20 cellular contexts compared by ENCODE assay signal in the genomic region with DNA sequence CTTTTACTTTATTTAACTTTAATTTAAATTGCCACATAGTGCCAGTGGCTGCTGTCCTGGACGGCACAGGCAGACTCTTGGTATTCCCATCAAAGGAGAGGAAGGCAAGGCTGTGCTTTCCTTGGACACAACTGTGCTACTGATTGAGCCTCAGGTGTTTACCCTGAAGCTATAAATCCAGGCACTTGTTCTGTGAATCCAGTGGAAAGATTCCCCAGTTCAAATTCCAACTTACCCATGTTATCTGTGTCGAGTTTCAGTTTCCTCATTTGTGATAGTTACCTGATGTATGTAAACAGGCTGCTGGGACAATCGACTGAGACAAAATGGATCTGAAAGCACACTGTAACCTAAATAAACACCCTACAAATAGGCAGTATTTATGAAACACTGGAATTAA. TPM values are rescaled to one million over a fixed set of nuclear protein-coding genes. Genes with fewer than 3 reads are reported as not detected.
A peak's percentile ranks its signal among the peaks of the same experiment; 100 is the strongest.
DNase-seq lines count a peak whose midpoint lies in the region; ATAC-seq and TF ChIP-seq lines count a peak whose summit lies in the region.
"Had no signal": no experiment of that assay in that cellular context is flagged by ENCODE, and none has a peak within 500 bp of the region (broad histone marks: within the 10 kb centered on the region; RNA-seq: fewer than 3 reads in every experiment).

No MANE protein-coding gene starts in this region.

- H3K27me3 Mint-ChIP-seq in activated CD8-positive, alpha-beta T cell treated with anti-CD3 and anti-CD28 coated beads, Interleukin-2, amount 10 ng/mL, durations not matched to agents 7 days and 5 days (ENCODE audit: low read depth), result no peaks in the 10 kb centered on the region
- H3K27me3 Mint-ChIP-seq in activated CD8-positive, alpha-beta T cell treated with anti-CD3 and anti-CD28 coated beads for 36 hours, result no peaks in the 10 kb centered on the region
- H3K27me3 Mint-ChIP-seq: B cell; CD4-positive, CD25-positive, alpha-beta regulatory T cell had no signal

- no peak for TF ChIP-seq POLR2A in prostate gland (IDR thresholded peaks at IDR 0.05)

- intact Hi-C loops in activated CD8-positive, alpha-beta T cell treated with anti-CD3 and anti-CD28 coated beads for 36 hours (cut with micrococcal nuclease), result no loop called here
- intact Hi-C loops in lower lobe of right lung (cut with DNase I) (no loop called here), prostate gland (cut with DNase I) (no loop called here), upper lobe of right lung (cut with DNase I) (no loop called here)

- H3K9me3 Mint-ChIP-seq in activated CD8-positive, alpha-beta T cell treated with anti-CD3 and anti-CD28 coated beads, Interleukin-2, amount 10 ng/mL, durations not matched to agents 7 days and 5 days (ENCODE audit: insufficient read depth), result no peaks in the 10 kb centered on the region
- no peaks in the 10 kb centered on the region for H3K9me3 Mint-ChIP-seq in activated CD8-positive, alpha-beta T cell treated with anti-CD3 and anti-CD28 coated beads for 36 hours
- H3K9me3 Mint-ChIP-seq: CD4-positive, CD25-positive, alpha-beta regulatory T cell; CD8-positive, alpha-beta T cell had no signal

- no peaks in the 10 kb centered on the region for H3K36me3 Mint-ChIP-seq in activated CD8-positive, alpha-beta T cell treated with anti-CD3 and anti-CD28 coated beads, Interleukin-2, amount 10 ng/mL, durations not matched to agents 7 days and 5 days (ENCODE audit: low read depth)
- peaks cover 4% of the 10 kb centered on the region for H3K36me3 Mint-ChIP-seq in activated CD8-positive, alpha-beta T cell treated with anti-CD3 and anti-CD28 coated beads for 36 hours (ENCODE audit: low read depth)
- H3K36me3 Mint-ChIP-seq: CD8-positive, alpha-beta T cell had no signal

- H3K4me3 ChIP-seq in lower lobe of right lung, result no peak overlapping the region
- no peak overlapping the region for H3K4me3 ChIP-seq in prostate gland
- H3K4me3 ChIP-seq in upper lobe of right lung, result no peak overlapping the region
- H3K4me3 ChIP-seq: BLaER1, GM23248 had no signal

- whole genome bisulfite sequencing in prostate gland, result 47% methylated on average over 3 of the region's 3 CpGs

- peaks cover 11% of the 10 kb centered on the region for H3K36me3 ChIP-seq in lower lobe of right lung
- H3K36me3 ChIP-seq in prostate gland, result no peaks in the 10 kb centered on the region
- H3K36me3 ChIP-seq in upper lobe of right lung, result no peaks in the 10 kb centered on the region
- H3K36me3 ChIP-seq: BLaER1 had no signal

- H3K4me1 Mint-ChIP-seq in activated CD8-positive, alpha-beta T cell treated with anti-CD3 and anti-CD28 coated beads, Interleukin-2, amount 10 ng/mL, durations not matched to agents 7 days and 5 days (ENCODE audit: low read depth), result no peaks in the 10 kb centered on the region
- H3K4me1 Mint-ChIP-seq in activated CD8-positive, alpha-beta T cell treated with anti-CD3 and anti-CD28 coated beads for 36 hours (ENCODE audit: low read depth), result no peaks in the 10 kb centered on the region
- H3K4me1 Mint-ChIP-seq: B cell; CD4-positive, CD25-positive, alpha-beta regulatory T cell had no signal

- CTCF ChIA-PET in activated CD8-positive, alpha-beta T cell treated with anti-CD3 and anti-CD28 coated beads, Interleukin-2, amount 10 ng/mL, durations not matched to agents 7 days and 5 days (lab: Charles Lee), result interaction anchor here (2.2 to 3.6 kb wide), 2 partner anchors 9 to 11 kb away, joined by 9 to 20 read pairs; no protein-coding TSS in a partner anchor
- CTCF ChIA-PET in activated CD8-positive, alpha-beta T cell treated with anti-CD3 and anti-CD28 coated beads for 36 hours (lab: Charles Lee), result interaction anchor here (1.6 to 4.6 kb wide), 3 partner anchors 8 to 11 kb away, joined by 6 to 26 read pairs (median 6); no protein-coding TSS in a partner anchor

- no peak overlapping the region for H3K27ac Mint-ChIP-seq in activated CD8-positive, alpha-beta T cell treated with anti-CD3 and anti-CD28 coated beads, Interleukin-2, amount 10 ng/mL, durations not matched to agents 7 days and 5 days
- H3K27ac Mint-ChIP-seq in activated CD8-positive, alpha-beta T cell treated with anti-CD3 and anti-CD28 coated beads for 36 hours, result no peak overlapping the region
- H3K27ac Mint-ChIP-seq: B cell; CD4-positive, CD25-positive, alpha-beta regulatory T cell; CD8-positive, alpha-beta T cell had no signal

- peak; percentile 10 for DNase-seq in activated CD8-positive, alpha-beta T cell treated with anti-CD3 and anti-CD28 coated beads, Interleukin-2, amount 10 ng/mL, durations not matched to agents 7 days and 5 days
- no peak for DNase-seq in activated CD8-positive, alpha-beta T cell treated with anti-CD3 and anti-CD28 coated beads for 36 hours
- DNase-seq in lower lobe of right lung, result no peak
- DNase-seq in prostate gland (ENCODE audit: low spot score), result peak; percentile 12
- DNase-seq in upper lobe of right lung, result no peak
- DNase-seq in SKM-1 treated with dmso at 0.1 percent for 144 hours (lab: John Stamatoyannopoulos, UW; ENCODE audit: unreplicated experiment), result no peak
- no peak for DNase-seq in activated CD4-positive, alpha-beta T cell treated with anti-CD3 and anti-CD28 coated beads, Interleukin-2, amount 50 U/mL, for 48 hours
- DNase-seq: CD4-positive, CD25-positive, alpha-beta regulatory T cell; CD8-positive, alpha-beta T cell; DMS153; DND-41; GM23248; H7; HCEC 1CT had no signal

- TF ChIP-seq CTCF in activated CD8-positive, alpha-beta T cell treated with anti-CD3 and anti-CD28 coated beads for 36 hours (IDR thresholded peaks at IDR 0.05), result no peak
- TF ChIP-seq CTCF in lower lobe of right lung (IDR thresholded peaks at IDR 0.05) (no peak), prostate gland (IDR thresholded peaks at IDR 0.05) (no peak), upper lobe of right lung (IDR thresholded peaks at IDR 0.05) (no peak)

- H3K4me3 Mint-ChIP-seq in activated CD8-positive, alpha-beta T cell treated with anti-CD3 and anti-CD28 coated beads, Interleukin-2, amount 10 ng/mL, durations not matched to agents 7 days and 5 days, result no peak overlapping the region
- H3K4me3 Mint-ChIP-seq in activated CD8-positive, alpha-beta T cell treated with anti-CD3 and anti-CD28 coated beads for 36 hours, result no peak overlapping the region
- H3K4me3 Mint-ChIP-seq: B cell; CD4-positive, CD25-positive, alpha-beta regulatory T cell; CD8-positive, alpha-beta T cell had no signal

- H3K4me1 ChIP-seq in lower lobe of right lung (peaks cover 29% of the 10 kb centered on the region), prostate gland (replicated peaks) (no peaks in the 10 kb centered on the region), upper lobe of right lung (peaks cover 3% of the 10 kb centered on the region)

- ATAC-seq in activated CD8-positive, alpha-beta T cell treated with anti-CD3 and anti-CD28 coated beads, Interleukin-2, amount 10 ng/mL, durations not matched to agents 7 days and 5 days, result no peak
- ATAC-seq in activated CD8-positive, alpha-beta T cell treated with anti-CD3 and anti-CD28 coated beads for 36 hours, result no peak
- no peak for ATAC-seq in lower lobe of right lung
- ATAC-seq in upper lobe of right lung, result no peak
- ATAC-seq in GM21381 (IDR thresholded peaks at IDR 0.05; ENCODE audit: unreplicated experiment), result no peak
- ATAC-seq: CD8-positive, alpha-beta T cell had no signal

- H3K27me3 ChIP-seq in lower lobe of right lung (ENCODE audit: low read depth) (no peaks in the 10 kb centered on the region), prostate gland (replicated peaks; ENCODE audit: insufficient read depth) (no peaks in the 10 kb centered on the region), upper lobe of right lung (no peaks in the 10 kb centered on the region)
- H3K27me3 ChIP-seq: BLaER1 had no signal

- POLR2A ChIA-PET in activated CD8-positive, alpha-beta T cell treated with anti-CD3 and anti-CD28 coated beads, Interleukin-2, amount 10 ng/mL, durations not matched to agents 7 days and 5 days (lab: Charles Lee), result no interaction called here
- POLR2A ChIA-PET in activated CD8-positive, alpha-beta T cell treated with anti-CD3 and anti-CD28 coated beads for 36 hours (lab: Charles Lee), result interaction anchor here (1.5 kb wide), 1 partner anchor 100 kb away, joined by 3 read pairs; no protein-coding TSS in a partner anchor

- H3K27ac ChIP-seq in lower lobe of right lung (peak overlapping the region; percentile 25), prostate gland (no peak overlapping the region), upper lobe of right lung (peak overlapping the region; percentile 61)
- H3K27ac ChIP-seq: 22Rv1, BLaER1, C4-2B, GM23248 had no signal

- H3K9me3 ChIP-seq in lower lobe of right lung (peaks cover 11% of the 10 kb centered on the region), prostate gland (no peaks in the 10 kb centered on the region), upper lobe of right lung (no peaks in the 10 kb centered on the region)
- H3K9me3 ChIP-seq: Caco-2 had no signal

RNA-seq across cellular contexts. Expression of a gene that starts 57.2 kb away (rescaled TPM):
- total RNA-seq in activated CD8-positive, alpha-beta T cell treated with anti-CD3 and anti-CD28 coated beads, Interleukin-2, amount 10 ng/mL, durations not matched to agents 7 days and 5 days, result 1 to 10 TPM; 7.4 to 7.7 TPM
- total RNA-seq in activated CD8-positive, alpha-beta T cell treated with anti-CD3 and anti-CD28 coated beads for 36 hours, result 10 to 100 TPM; 19.0 to 20.7 TPM
- total RNA-seq in lower lobe of right lung (44.7 TPM), prostate gland (10 to 100 TPM; 13.2 to 25.8 TPM), upper lobe of right lung (34.8 TPM)

Comparison
In these comparisons a context has a peak if more than half of its experiments do, and no peak if none do; other contexts are left out.
1. DNase-seq: peak in activated CD8-positive, alpha-beta T cell treated with anti-CD3 and anti-CD28 coated beads, Interleukin-2, amount 10 ng/mL, durations not matched to agents 7 days and 5 days (single experiment) and prostate gland (single experiment); none in activated CD8-positive, alpha-beta T cell treated with anti-CD3 and anti-CD28 coated beads for 36 hours (single experiment), lower lobe of right lung (single experiment), upper lobe of right lung (single experiment), SKM-1 treated with dmso at 0.1 percent for 144 hours (single experiment) and activated CD4-positive, alpha-beta T cell treated with anti-CD3 and anti-CD28 coated beads, Interleukin-2, amount 50 U/mL, for 48 hours (0 of 2).
2. H3K27ac ChIP-seq: peak in lower lobe of right lung (single experiment) and upper lobe of right lung (single experiment); none in prostate gland (0 of 2).